In genomic region chr20:58308290-58308679, GRCh38 we compare ENCODE assay signal across 8 cellular contexts. TPM values are rescaled to one million over a fixed set of nuclear protein-coding genes. Genes with fewer than 3 reads are reported as not detected.
A peak's percentile ranks its signal among the peaks of the same experiment; 100 is the strongest.
DNase-seq lines count a peak whose midpoint lies in the region; ATAC-seq, FAIRE-seq and TF ChIP-seq lines count a peak whose summit lies in the region.

No MANE protein-coding gene starts in this region.

- H3K4me1 Mint-ChIP-seq in Caco-2 (ENCODE audit: low read depth, unreplicated experiment): peaks cover 15% of the 10 kb centered on the region

- peaks cover 4% of the 10 kb centered on the region; the same call in 1 of the 2 replicates for H3K36me3 ChIP-seq in Caco-2 (ENCODE audit: control insufficient read depth, insufficient read depth, low read length)
- H3K36me3 ChIP-seq in parathyroid adenoma (ENCODE audit: control insufficient read depth, insufficient read depth, low read length): no peaks in the 10 kb centered on the region

- CTCF ChIA-PET in Caco-2 (lab: Charles Lee): no interaction called here
- CTCF ChIA-PET in RWPE1 (lab: Yijun Ruan, JAX): interaction anchor here (0.6 kb wide), 1 partner anchor 96 kb away, joined by 6 read pairs; no protein-coding TSS in a partner anchor

- BruUV-seq in Caco-2 (replicated peaks; lab: Mats Ljungman, UMichigan): TSS peak; percentile 17

- H3K9me3 ChIP-seq in Caco-2 (no peaks in the 10 kb centered on the region; the same call in 1 of the 2 replicates), parathyroid adenoma (ENCODE audit: control insufficient read depth, low read length) (no peaks in the 10 kb centered on the region)

- H3K27me3 ChIP-seq in Caco-2 (replicated peaks; ENCODE audit: control insufficient read depth, insufficient read depth, low read length) (no peaks in the 10 kb centered on the region), parathyroid adenoma (ENCODE audit: control insufficient read depth, insufficient read depth, low read length) (no peaks in the 10 kb centered on the region)

- POLR2A ChIA-PET in Caco-2 (lab: Charles Lee) (interaction anchor here (0.7 kb wide), 1 partner anchor 638 kb away, joined by 6 read pairs; no protein-coding TSS in a partner anchor), RWPE1 (lab: Yijun Ruan, JAX; ENCODE audit: low non-redundant PET) (no interaction called here)

- H3K27ac ChIP-seq in RWPE1 (peak overlapping the region; percentile 84), parathyroid adenoma (peak overlapping the region; percentile 51)

- intact Hi-C loops in Caco-2 (cut with micrococcal nuclease; ENCODE audit: unreplicated experiment): no loop called here

- no peaks in the 10 kb centered on the region for H3K9me3 Mint-ChIP-seq in Caco-2 (ENCODE audit: unreplicated experiment)

- TF ChIP-seq POLR2A in GM12891 (IDR thresholded peaks at IDR 0.05; ENCODE audit: low read depth, low read length): no peak

- H3K4me3 ChIP-seq in Caco-2 (ENCODE audit: low read depth, low read length) (no peak overlapping the region), epithelial cell of esophagus (ENCODE audit: low read length) (peak overlapping the region; percentile 91), parathyroid adenoma (ENCODE audit: low read depth, low read length) (no peak overlapping the region)

- DNase-seq in Caco-2: no peak
- DNase-seq in RWPE1 (ENCODE audit: low spot score): no peak
- DNase-seq in epithelial cell of esophagus (ENCODE audit: low read depth): no peak
- DNase-seq in DMS79 treated with DMSO at 0.1 percent for 48 hours (lab: John Stamatoyannopoulos, UW): no peak
- no peak for DNase-seq in GM12891 (ENCODE audit: insufficient read length, low spot score)
- no peak for DNase-seq in D721Med (ENCODE audit: insufficient read length, low spot score)

- no peak overlapping the region for H3K4me2 ChIP-seq in parathyroid adenoma (ENCODE audit: low read length)

- peaks cover 20% of the 10 kb centered on the region for H3K36me3 Mint-ChIP-seq in Caco-2 (ENCODE audit: insufficient read depth, unreplicated experiment)

- H3K4me1 ChIP-seq in Caco-2: peaks cover 13% of the 10 kb centered on the region; the same call in 1 of the 2 replicates
- H3K4me1 ChIP-seq in parathyroid adenoma: no peaks in the 10 kb centered on the region

- peaks cover 12% of the 10 kb centered on the region for H3K79me2 ChIP-seq in parathyroid adenoma

- no peak overlapping the region for H3K27ac Mint-ChIP-seq in Caco-2 (ENCODE audit: unreplicated experiment)

- peak overlapping the region; percentile 94 for H2AFZ ChIP-seq in parathyroid adenoma

- TF ChIP-seq CTCF in Caco-2 (IDR thresholded peaks at IDR 0.05; ENCODE audit: insufficient read depth in 1 of 2, low read depth in 1 of 2, low read length in 1 of 2, severe bottlenecking in 1 of 2, unreplicated experiment in 1 of 2) (no peak), RWPE1 (conservative IDR thresholded peaks at IDR 0.05; ENCODE audit: low read depth) (no peak), epithelial cell of esophagus (IDR thresholded peaks at IDR 0.05; ENCODE audit: insufficient read depth, low read depth, low read length, missing control alignments) (no peak), parathyroid adenoma (IDR thresholded peaks at IDR 0.05) (no peak), D721Med (IDR thresholded peaks at IDR 0.05; ENCODE audit: insufficient read depth, missing control alignments) (no peak)

- H3K4me3 Mint-ChIP-seq in Caco-2 (ENCODE audit: unreplicated experiment): peak overlapping the region; percentile 48

- FAIRE-seq in GM12891 (lab: Jason Lieb, UNC): no peak
- no peak for FAIRE-seq in D721Med (lab: Jason Lieb, UNC)

- ATAC-seq in GM21717 (IDR thresholded peaks at IDR 0.05; ENCODE audit: unreplicated experiment): no peak

- H3K9ac ChIP-seq in parathyroid adenoma: no peak overlapping the region

- H3K27me3 Mint-ChIP-seq in Caco-2 (ENCODE audit: insufficient read depth, unreplicated experiment): no peaks in the 10 kb centered on the region

TF ChIP-seq in GM12891, 5 proteins besides CTCF, POLR2A, EP300 and RAD21:
- no peak for TF ChIP-seq POLR2AphosphoS5 (IDR thresholded peaks at IDR 0.05; ENCODE audit: low read depth, low read length)
- no peak for TF ChIP-seq PAX5 (IDR thresholded peaks at IDR 0.05; ENCODE audit: insufficient read depth, low read length, severe bottlenecking)
- TF ChIP-seq TAF1 (IDR thresholded peaks at IDR 0.05; ENCODE audit: low read depth, low read length): no peak
- TF ChIP-seq SPI1 (IDR thresholded peaks at IDR 0.05; ENCODE audit: low read depth, low read length): no peak
- no peak for TF ChIP-seq POU2F2 (IDR thresholded peaks at IDR 0.05; ENCODE audit: low read depth, low read length)

RNA-seq across cellular contexts. Expression of gene RAB22A, which starts 1.2 kb away (rescaled TPM):
- total RNA-seq in Caco-2 (2022): 24.1 and 25.7 TPM in 2 replicates
- polyA plus RNA-seq in GM12891 (2012; ENCODE audit: low read depth, missing spikeins): 3.2 TPM
